In genomic region chr14:103887170-103887501, GRCh38 we compare ENCODE assay signal across 22 cellular contexts. TPM values are rescaled to one million over a fixed set of nuclear protein-coding genes. Genes with fewer than 3 reads are reported as not detected.
"Had no signal": no experiment of that assay in that cellular context is flagged by ENCODE, and none has a peak within 500 bp of the region (broad histone marks: within the 10 kb centered on the region; RNA-seq: fewer than 3 reads in every experiment).

No MANE protein-coding gene starts in this region.

- ATAC-seq: activated CD8-positive, alpha-beta T cell treated with anti-CD3 and anti-CD28 coated beads, Interleukin-2, amount 10 ng/mL, durations not matched to agents 7 days and 5 days; PC-3 had no signal

- H3K27ac Mint-ChIP-seq: activated CD8-positive, alpha-beta T cell treated with anti-CD3 and anti-CD28 coated beads, Interleukin-2, amount 10 ng/mL, durations not matched to agents 7 days and 5 days; activated naive CD4-positive, alpha-beta T cell treated with anti-CD3 and anti-CD28 coated beads, Interleukin-2, amount 50 U/mL, for 24 hours; T-helper 1 cell treated with Interleukin-12 subunit alpha and Interleukin-12 subunit beta and Interleukin-4 antibody, amounts not matched to agents 30 μg/mL and 1 μg/mL, for 36 hours; WTC11 had no signal

- H3K27me3 Mint-ChIP-seq: activated naive CD4-positive, alpha-beta T cell treated with anti-CD3 and anti-CD28 coated beads, Interleukin-2, amount 50 U/mL, for 24 hours had no signal

- H3K9me3 ChIP-seq: breast epithelium, MG63 had no signal

- H3K4me1 Mint-ChIP-seq: activated naive CD4-positive, alpha-beta T cell treated with anti-CD3 and anti-CD28 coated beads, Interleukin-2, amount 50 U/mL, for 24 hours had no signal

- H3K9me3 Mint-ChIP-seq: activated naive CD4-positive, alpha-beta T cell treated with anti-CD3 and anti-CD28 coated beads, Interleukin-2, amount 50 U/mL, for 24 hours; T-helper 1 cell treated with Interleukin-12 subunit alpha and Interleukin-12 subunit beta and Interleukin-4 antibody, amounts not matched to agents 30 μg/mL and 1 μg/mL, for 36 hours; WTC11 had no signal

- H3K36me3 ChIP-seq: breast epithelium, MG63 had no signal

- DNase-seq: activated CD4-positive, alpha-beta T cell treated with anti-CD3 and anti-CD28 coated beads for 48 hours; activated CD4-positive, alpha-beta T cell treated with anti-CD3 and anti-CD28 coated beads, Interleukin-2, amount 50 U/mL, for 4 hours; activated CD4-positive, CD25-positive, alpha-beta regulatory T cell treated with anti-CD3 and anti-CD28 coated beads, Interleukin-2, amount 50 U/mL, for 72 hours; activated CD8-positive, alpha-beta memory T cell treated with anti-CD3 and anti-CD28 coated beads, Interleukin-2, amount 50 U/mL, for 48 hours; activated CD8-positive, alpha-beta T cell treated with anti-CD3 and anti-CD28 coated beads, Interleukin-2, amount 10 ng/mL, durations not matched to agents 7 days and 5 days; activated T-cell treated with anti-CD3 and anti-CD28 coated beads, Interleukin-2, amount 50 U/mL, for 1 hour; aorta; MG63; MV-4-11; NCI-H1092 treated with DMSO at 0.1 percent for 48 hours; NCI-H1417 treated with DMSO at 0.1 percent for 48 hours; NCI-H1694; NCI-H2029; NCI-H446; NCI-H524; PC-3; SHP77 treated with DMSO at 0.1 percent for 48 hours had no signal

- H3K27me3 ChIP-seq: breast epithelium, MG63 had no signal

- H3K4me1 ChIP-seq: breast epithelium had no signal

- H3K4me3 Mint-ChIP-seq: activated CD8-positive, alpha-beta T cell treated with anti-CD3 and anti-CD28 coated beads, Interleukin-2, amount 10 ng/mL, durations not matched to agents 7 days and 5 days; activated naive CD4-positive, alpha-beta T cell treated with anti-CD3 and anti-CD28 coated beads, Interleukin-2, amount 50 U/mL, for 24 hours; T-helper 1 cell treated with Interleukin-12 subunit alpha and Interleukin-12 subunit beta and Interleukin-4 antibody, amounts not matched to agents 30 μg/mL and 1 μg/mL, for 36 hours; WTC11 had no signal

- H3K27ac ChIP-seq: breast epithelium had no signal

- H3K36me3 Mint-ChIP-seq: activated naive CD4-positive, alpha-beta T cell treated with anti-CD3 and anti-CD28 coated beads, Interleukin-2, amount 50 U/mL, for 24 hours; WTC11 had no signal

- H3K4me3 ChIP-seq: breast epithelium, MG63 had no signal

RNA-seq across cellular contexts. Expression of gene TDRD9, which starts 41.1 kb away (rescaled TPM):
- total RNA-seq: SK-MEL-5 had no signal

RNA-seq across cellular contexts. Expression of gene RD3L, which starts 55.2 kb away (rescaled TPM):
- total RNA-seq: activated CD8-positive, alpha-beta T cell treated with anti-CD3 and anti-CD28 coated beads, Interleukin-2, amount 10 ng/mL, durations not matched to agents 7 days and 5 days; aorta; breast epithelium; PC-3; SK-MEL-5; WTC11 had no signal
